1 cellular context compared by ENCODE assay signal in genomic region chr9:112061152-112061740, GRCh38.
TF ChIP-seq lines count a peak whose summit lies in the region.

No MANE protein-coding gene starts in this region.

TF ChIP-seq in K562, 482 proteins besides CTCF, POLR2A, EP300 and RAD21 (continued from another document and continues in another):
- TF ChIP-seq, protein P1, sequence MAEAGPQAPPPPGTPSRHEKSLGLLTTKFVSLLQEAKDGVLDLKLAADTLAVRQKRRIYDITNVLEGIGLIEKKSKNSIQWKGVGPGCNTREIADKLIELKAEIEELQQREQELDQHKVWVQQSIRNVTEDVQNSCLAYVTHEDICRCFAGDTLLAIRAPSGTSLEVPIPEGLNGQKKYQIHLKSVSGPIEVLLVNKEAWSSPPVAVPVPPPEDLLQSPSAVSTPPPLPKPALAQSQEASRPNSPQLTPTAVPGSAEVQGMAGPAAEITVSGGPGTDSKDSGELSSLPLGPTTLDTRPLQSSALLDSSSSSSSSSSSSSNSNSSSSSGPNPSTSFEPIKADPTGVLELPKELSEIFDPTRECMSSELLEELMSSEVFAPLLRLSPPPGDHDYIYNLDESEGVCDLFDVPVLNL (CRISPR knock-in tag; IDR thresholded peaks at IDR 0.05; ENCODE audit: low read depth), result no peak
- TF ChIP-seq PHTF2 (CRISPR knock-in tag; IDR thresholded peaks at IDR 0.05), result no peak
- TF ChIP-seq CEBPB (tag; IDR thresholded peaks at IDR 0.05), result no peak
- 0 out of 2 replicates have a peak, but pooled peaks have one; percentile 30 for TF ChIP-seq MTA1 (IDR thresholded peaks at IDR 0.05; ENCODE audit: borderline replicate concordance)
- 0 out of 2 replicates have a peak, but pooled peaks have one; percentile 72 for TF ChIP-seq ZNF197 (CRISPR knock-in tag; IDR thresholded peaks at IDR 0.05; ENCODE audit: low read depth)
- TF ChIP-seq EP400 (IDR thresholded peaks at IDR 0.05), result peak; percentile 52; the same call in 1 of the 2 replicates
- no peak for TF ChIP-seq HNRNPH1 (optimal IDR thresholded peaks at IDR 0.05; ENCODE audit: low read depth, low read length)
- peak; percentile 77; the same call in 1 of the 2 replicates for TF ChIP-seq ETV5 (CRISPR knock-in tag; IDR thresholded peaks at IDR 0.05; ENCODE audit: low read depth)
- TF ChIP-seq, protein P2, sequence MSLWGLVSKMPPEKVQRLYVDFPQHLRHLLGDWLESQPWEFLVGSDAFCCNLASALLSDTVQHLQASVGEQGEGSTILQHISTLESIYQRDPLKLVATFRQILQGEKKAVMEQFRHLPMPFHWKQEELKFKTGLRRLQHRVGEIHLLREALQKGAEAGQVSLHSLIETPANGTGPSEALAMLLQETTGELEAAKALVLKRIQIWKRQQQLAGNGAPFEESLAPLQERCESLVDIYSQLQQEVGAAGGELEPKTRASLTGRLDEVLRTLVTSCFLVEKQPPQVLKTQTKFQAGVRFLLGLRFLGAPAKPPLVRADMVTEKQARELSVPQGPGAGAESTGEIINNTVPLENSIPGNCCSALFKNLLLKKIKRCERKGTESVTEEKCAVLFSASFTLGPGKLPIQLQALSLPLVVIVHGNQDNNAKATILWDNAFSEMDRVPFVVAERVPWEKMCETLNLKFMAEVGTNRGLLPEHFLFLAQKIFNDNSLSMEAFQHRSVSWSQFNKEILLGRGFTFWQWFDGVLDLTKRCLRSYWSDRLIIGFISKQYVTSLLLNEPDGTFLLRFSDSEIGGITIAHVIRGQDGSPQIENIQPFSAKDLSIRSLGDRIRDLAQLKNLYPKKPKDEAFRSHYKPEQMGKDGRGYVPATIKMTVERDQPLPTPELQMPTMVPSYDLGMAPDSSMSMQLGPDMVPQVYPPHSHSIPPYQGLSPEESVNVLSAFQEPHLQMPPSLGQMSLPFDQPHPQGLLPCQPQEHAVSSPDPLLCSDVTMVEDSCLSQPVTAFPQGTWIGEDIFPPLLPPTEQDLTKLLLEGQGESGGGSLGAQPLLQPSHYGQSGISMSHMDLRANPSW (CRISPR knock-in tag; IDR thresholded peaks at IDR 0.05), result no peak
- TF ChIP-seq, protein P3, sequence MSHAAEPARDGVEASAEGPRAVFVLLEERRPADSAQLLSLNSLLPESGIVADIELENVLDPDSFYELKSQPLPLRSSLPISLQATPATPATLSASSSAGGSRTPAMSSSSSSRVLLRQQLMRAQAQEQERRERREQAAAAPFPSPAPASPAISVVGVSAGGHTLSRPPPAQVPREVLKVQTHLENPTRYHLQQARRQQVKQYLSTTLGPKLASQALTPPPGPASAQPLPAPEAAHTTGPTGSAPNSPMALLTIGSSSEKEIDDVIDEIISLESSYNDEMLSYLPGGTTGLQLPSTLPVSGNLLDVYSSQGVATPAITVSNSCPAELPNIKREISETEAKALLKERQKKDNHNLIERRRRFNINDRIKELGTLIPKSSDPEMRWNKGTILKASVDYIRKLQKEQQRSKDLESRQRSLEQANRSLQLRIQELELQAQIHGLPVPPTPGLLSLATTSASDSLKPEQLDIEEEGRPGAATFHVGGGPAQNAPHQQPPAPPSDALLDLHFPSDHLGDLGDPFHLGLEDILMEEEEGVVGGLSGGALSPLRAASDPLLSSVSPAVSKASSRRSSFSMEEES (CRISPR knock-in tag; IDR thresholded peaks at IDR 0.05), result no peak
- TF ChIP-seq, protein P4, sequence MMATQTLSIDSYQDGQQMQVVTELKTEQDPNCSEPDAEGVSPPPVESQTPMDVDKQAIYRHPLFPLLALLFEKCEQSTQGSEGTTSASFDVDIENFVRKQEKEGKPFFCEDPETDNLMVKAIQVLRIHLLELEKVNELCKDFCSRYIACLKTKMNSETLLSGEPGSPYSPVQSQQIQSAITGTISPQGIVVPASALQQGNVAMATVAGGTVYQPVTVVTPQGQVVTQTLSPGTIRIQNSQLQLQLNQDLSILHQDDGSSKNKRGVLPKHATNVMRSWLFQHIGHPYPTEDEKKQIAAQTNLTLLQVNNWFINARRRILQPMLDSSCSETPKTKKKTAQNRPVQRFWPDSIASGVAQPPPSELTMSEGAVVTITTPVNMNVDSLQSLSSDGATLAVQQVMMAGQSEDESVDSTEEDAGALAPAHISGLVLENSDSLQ (IDR thresholded peaks at IDR 0.05), result peak; percentile 78
- TF ChIP-seq NR2C2 (CRISPR knock-in tag; IDR thresholded peaks at IDR 0.05), result no peak
- TF ChIP-seq NR2C2 (tag; IDR thresholded peaks at IDR 0.05), result peak; percentile 55
- TF ChIP-seq, protein P5, sequence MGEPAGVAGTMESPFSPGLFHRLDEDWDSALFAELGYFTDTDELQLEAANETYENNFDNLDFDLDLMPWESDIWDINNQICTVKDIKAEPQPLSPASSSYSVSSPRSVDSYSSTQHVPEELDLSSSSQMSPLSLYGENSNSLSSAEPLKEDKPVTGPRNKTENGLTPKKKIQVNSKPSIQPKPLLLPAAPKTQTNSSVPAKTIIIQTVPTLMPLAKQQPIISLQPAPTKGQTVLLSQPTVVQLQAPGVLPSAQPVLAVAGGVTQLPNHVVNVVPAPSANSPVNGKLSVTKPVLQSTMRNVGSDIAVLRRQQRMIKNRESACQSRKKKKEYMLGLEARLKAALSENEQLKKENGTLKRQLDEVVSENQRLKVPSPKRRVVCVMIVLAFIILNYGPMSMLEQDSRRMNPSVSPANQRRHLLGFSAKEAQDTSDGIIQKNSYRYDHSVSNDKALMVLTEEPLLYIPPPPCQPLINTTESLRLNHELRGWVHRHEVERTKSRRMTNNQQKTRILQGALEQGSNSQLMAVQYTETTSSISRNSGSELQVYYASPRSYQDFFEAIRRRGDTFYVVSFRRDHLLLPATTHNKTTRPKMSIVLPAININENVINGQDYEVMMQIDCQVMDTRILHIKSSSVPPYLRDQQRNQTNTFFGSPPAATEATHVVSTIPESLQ (CRISPR knock-in tag; IDR thresholded peaks at IDR 0.05), result no peak
- TF ChIP-seq, protein P6, sequence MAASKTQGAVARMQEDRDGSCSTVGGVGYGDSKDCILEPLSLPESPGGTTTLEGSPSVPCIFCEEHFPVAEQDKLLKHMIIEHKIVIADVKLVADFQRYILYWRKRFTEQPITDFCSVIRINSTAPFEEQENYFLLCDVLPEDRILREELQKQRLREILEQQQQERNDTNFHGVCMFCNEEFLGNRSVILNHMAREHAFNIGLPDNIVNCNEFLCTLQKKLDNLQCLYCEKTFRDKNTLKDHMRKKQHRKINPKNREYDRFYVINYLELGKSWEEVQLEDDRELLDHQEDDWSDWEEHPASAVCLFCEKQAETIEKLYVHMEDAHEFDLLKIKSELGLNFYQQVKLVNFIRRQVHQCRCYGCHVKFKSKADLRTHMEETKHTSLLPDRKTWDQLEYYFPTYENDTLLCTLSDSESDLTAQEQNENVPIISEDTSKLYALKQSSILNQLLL (CRISPR knock-in tag; IDR thresholded peaks at IDR 0.05; ENCODE audit: borderline replicate concordance), result no peak
- no peak for TF ChIP-seq KDM5B (IDR thresholded peaks at IDR 0.05; ENCODE audit: insufficient replicate concordance, low read depth, low read length)
- no peak for TF ChIP-seq NR1H2 (CRISPR knock-in tag; IDR thresholded peaks at IDR 0.05)
- TF ChIP-seq, protein P7, sequence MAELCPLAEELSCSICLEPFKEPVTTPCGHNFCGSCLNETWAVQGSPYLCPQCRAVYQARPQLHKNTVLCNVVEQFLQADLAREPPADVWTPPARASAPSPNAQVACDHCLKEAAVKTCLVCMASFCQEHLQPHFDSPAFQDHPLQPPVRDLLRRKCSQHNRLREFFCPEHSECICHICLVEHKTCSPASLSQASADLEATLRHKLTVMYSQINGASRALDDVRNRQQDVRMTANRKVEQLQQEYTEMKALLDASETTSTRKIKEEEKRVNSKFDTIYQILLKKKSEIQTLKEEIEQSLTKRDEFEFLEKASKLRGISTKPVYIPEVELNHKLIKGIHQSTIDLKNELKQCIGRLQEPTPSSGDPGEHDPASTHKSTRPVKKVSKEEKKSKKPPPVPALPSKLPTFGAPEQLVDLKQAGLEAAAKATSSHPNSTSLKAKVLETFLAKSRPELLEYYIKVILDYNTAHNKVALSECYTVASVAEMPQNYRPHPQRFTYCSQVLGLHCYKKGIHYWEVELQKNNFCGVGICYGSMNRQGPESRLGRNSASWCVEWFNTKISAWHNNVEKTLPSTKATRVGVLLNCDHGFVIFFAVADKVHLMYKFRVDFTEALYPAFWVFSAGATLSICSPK (IDR thresholded peaks at IDR 0.05; ENCODE audit: borderline replicate concordance), result no peak
- no peak for TF ChIP-seq SMAD1 (IDR thresholded peaks at IDR 0.05; ENCODE audit: low read depth, low read length, partially characterized antibody)
- TF ChIP-seq ZNF592 (IDR thresholded peaks at IDR 0.05), result peak; percentile 90
- no peak for TF ChIP-seq PHB2 (IDR thresholded peaks at IDR 0.05; ENCODE audit: low read depth)
- TF ChIP-seq, protein P8, sequence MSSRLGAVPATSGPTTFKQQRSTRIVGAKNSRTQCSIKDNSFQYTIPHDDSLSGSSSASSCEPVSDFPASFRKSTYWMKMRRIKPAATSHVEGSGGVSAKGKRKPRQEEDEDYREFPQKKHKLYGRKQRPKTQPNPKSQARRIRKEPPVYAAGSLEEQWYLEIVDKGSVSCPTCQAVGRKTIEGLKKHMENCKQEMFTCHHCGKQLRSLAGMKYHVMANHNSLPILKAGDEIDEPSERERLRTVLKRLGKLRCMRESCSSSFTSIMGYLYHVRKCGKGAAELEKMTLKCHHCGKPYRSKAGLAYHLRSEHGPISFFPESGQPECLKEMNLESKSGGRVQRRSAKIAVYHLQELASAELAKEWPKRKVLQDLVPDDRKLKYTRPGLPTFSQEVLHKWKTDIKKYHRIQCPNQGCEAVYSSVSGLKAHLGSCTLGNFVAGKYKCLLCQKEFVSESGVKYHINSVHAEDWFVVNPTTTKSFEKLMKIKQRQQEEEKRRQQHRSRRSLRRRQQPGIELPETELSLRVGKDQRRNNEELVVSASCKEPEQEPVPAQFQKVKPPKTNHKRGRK (tag; IDR thresholded peaks at IDR 0.05), result no peak
- TF ChIP-seq MCM7 (IDR thresholded peaks at IDR 0.05), result no peak
- no peak for TF ChIP-seq SIRT6 (IDR thresholded peaks at IDR 0.05; ENCODE audit: low read depth, low read length)
- no peak for TF ChIP-seq CBFA2T2 (conservative IDR thresholded peaks at IDR 0.05)
- TF ChIP-seq ZNF354B (CRISPR knock-in tag; IDR thresholded peaks at IDR 0.05), result no peak
- no peak for TF ChIP-seq CHCHD3 (CRISPR knock-in tag; IDR thresholded peaks at IDR 0.05)
- TF ChIP-seq TEAD1 (CRISPR knock-in tag; IDR thresholded peaks at IDR 0.05), result peak in 1 of 2 experiments; percentile 47; a peak in 2 of 4 replicates
- no peak for TF ChIP-seq SIX5 (IDR thresholded peaks at IDR 0.05; ENCODE audit: borderline replicate concordance in 1 of 2, insufficient read depth in 1 of 2, low read depth in 1 of 2, low read length in 2 of 2)
- no peak for TF ChIP-seq ZNF445 (CRISPR knock-in tag; IDR thresholded peaks at IDR 0.05; ENCODE audit: low read depth)
- TF ChIP-seq PTTG1 (tag; IDR thresholded peaks at IDR 0.05; ENCODE audit: low read depth), result no peak
- no peak for TF ChIP-seq SP2 (IDR thresholded peaks at IDR 0.05; ENCODE audit: extremely low read depth, low read depth, low read length, poor library complexity, severe bottlenecking)
- TF ChIP-seq ZNF695 (CRISPR knock-in tag; IDR thresholded peaks at IDR 0.05), result no peak
- no peak for TF ChIP-seq WHSC1 (IDR thresholded peaks at IDR 0.05; ENCODE audit: low read length)
- TF ChIP-seq BRD4 (IDR thresholded peaks at IDR 0.05), result no peak
- TF ChIP-seq ZNF57 (CRISPR knock-in tag; IDR thresholded peaks at IDR 0.05), result no peak
- TF ChIP-seq HDAC3 (IDR thresholded peaks at IDR 0.05; ENCODE audit: borderline replicate concordance, partially characterized antibody), result no peak
- TF ChIP-seq SP1 (CRISPR knock-in tag; IDR thresholded peaks at IDR 0.05), result no peak; the same call in 1 of the 2 replicates
- no peak for TF ChIP-seq FOXA3 (CRISPR knock-in tag; conservative IDR thresholded peaks at IDR 0.05 in 1 of 2, IDR thresholded peaks at IDR 0.05 in 1 of 2)
- TF ChIP-seq POLR3G (IDR thresholded peaks at IDR 0.05; ENCODE audit: extremely low read depth, insufficient read length, insufficient replicate concordance), result no peak
- no peak for TF ChIP-seq SNIP1 (IDR thresholded peaks at IDR 0.05; ENCODE audit: low read depth)
